Comparison of ENCODE assay signal across 8 cellular contexts in the genomic region with DNA sequence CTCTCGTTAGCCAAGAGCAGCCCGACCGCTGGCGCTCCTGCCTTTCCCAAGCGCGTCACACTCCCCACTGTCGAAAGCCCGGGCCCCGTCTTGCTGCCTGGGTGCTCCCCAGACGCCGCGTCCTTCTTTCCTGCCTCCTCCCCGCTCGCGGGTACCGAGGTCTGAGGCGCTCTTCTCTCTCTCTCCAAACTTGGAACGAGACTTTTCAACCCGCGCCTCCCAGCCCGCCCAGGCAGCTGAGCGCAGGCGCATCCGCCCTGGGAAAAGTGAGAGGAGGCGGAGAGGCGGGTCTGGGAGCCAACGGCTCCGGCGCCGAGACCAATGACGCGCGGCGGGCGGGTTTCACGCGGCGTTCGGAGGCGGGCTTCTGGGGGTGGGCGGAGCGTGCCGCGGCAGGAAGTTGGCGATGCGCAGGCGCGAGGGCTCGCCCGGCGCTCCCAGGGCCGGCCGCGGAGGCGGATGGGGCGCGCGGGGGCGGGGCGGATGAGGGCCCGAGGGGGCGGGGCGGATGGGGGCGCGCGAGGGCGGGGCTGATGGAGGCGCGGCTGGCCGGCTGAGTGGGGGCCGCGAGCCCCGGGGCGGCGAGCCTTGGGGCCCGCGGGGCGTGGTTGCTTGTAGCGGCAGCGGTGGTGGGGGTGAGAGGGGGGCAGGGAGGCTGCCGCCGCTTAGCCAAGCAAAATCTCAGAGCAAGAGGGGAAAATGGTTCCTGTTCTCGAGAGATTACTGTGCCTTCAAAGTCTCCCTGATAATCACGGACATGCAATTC. TPM values are rescaled to one million over a fixed set of nuclear protein-coding genes. Genes with fewer than 3 reads are reported as not detected.
A peak's percentile ranks its signal among the peaks of the same experiment; 100 is the strongest.
DNase-seq lines count a peak whose midpoint lies in the region; ATAC-seq and TF ChIP-seq lines count a peak whose summit lies in the region.

Gene RBBP7 (minus strand): TSS at position 268 of the 766 bp plus-strand sequence. CDS start 309 bp downstream, outside the sequence.

- H3K4me1 ChIP-seq in psoas muscle, result peaks cover 15% of the 10 kb centered on the region
- no peaks in the 10 kb centered on the region for H3K4me1 ChIP-seq in urinary bladder (ENCODE audit: insufficient read depth)

- no peaks in the 10 kb centered on the region for H3K9me3 Mint-ChIP-seq in T-helper 1 cell treated with Interleukin-12 subunit alpha and Interleukin-12 subunit beta and Interleukin-4 antibody, amounts not matched to agents 30 μg/mL and 1 μg/mL, for 36 hours

- DNase-seq in GM13976 (ENCODE audit: low spot score), result peak; percentile 93
- peak; percentile 51 for DNase-seq in NCI-H1694 (lab: John Stamatoyannopoulos, UW)
- peak; percentile 88 for DNase-seq in amniotic stem cell (lab: John Stamatoyannopoulos, UW)
- peak; percentile 94 for DNase-seq in left cardiac atrium
- peak; percentile 95 to 98 for DNase-seq in psoas muscle

- peaks cover 13% of the 10 kb centered on the region for H3K27me3 Mint-ChIP-seq in T-helper 1 cell treated with Interleukin-12 subunit alpha and Interleukin-12 subunit beta and Interleukin-4 antibody, amounts not matched to agents 30 μg/mL and 1 μg/mL, for 36 hours (ENCODE audit: low read depth)

- TF ChIP-seq CTCF in GM13976 (IDR thresholded peaks at IDR 0.05; ENCODE audit: borderline replicate concordance, control extremely low read depth, extremely low read depth, insufficient read depth, missing control alignments) (no peak), psoas muscle (IDR thresholded peaks at IDR 0.05) (no peak)

- H3K36me3 ChIP-seq in psoas muscle (ENCODE audit: insufficient read depth in 1 of 2, low read depth in 1 of 2) (peaks cover 0 to 2% of the 10 kb centered on the region in 2 donors), urinary bladder (ENCODE audit: insufficient read depth) (no peaks in the 10 kb centered on the region)

- H3K27ac Mint-ChIP-seq in T-helper 1 cell treated with Interleukin-12 subunit alpha and Interleukin-12 subunit beta and Interleukin-4 antibody, amounts not matched to agents 30 μg/mL and 1 μg/mL, for 36 hours, result peak within 1 kb of the TSS; percentile 98

- peaks cover 21% of the 10 kb centered on the region for H3K4me1 Mint-ChIP-seq in T-helper 1 cell treated with Interleukin-12 subunit alpha and Interleukin-12 subunit beta and Interleukin-4 antibody, amounts not matched to agents 30 μg/mL and 1 μg/mL, for 36 hours (ENCODE audit: low read depth)

- H3K27ac ChIP-seq in psoas muscle, result peak within 1 kb of the TSS; percentile 94
- peak within 1 kb of the TSS; percentile 95 for H3K27ac ChIP-seq in urinary bladder (ENCODE audit: low read depth)

- in situ Hi-C loops in GM13976 (cut with MboI; ENCODE audit: low sequenced_read_pairs, unreplicated experiment), result no loop called here

- peaks cover 11% of the 10 kb centered on the region for H3K36me3 Mint-ChIP-seq in T-helper 1 cell treated with Interleukin-12 subunit alpha and Interleukin-12 subunit beta and Interleukin-4 antibody, amounts not matched to agents 30 μg/mL and 1 μg/mL, for 36 hours (ENCODE audit: low read depth)

- intact Hi-C loops in left cardiac atrium (cut with DNase I), result no loop called here
- intact Hi-C loops in psoas muscle (cut with DNase I), result loop anchor here in 1 of 2 donors (5.0 kb wide), 1 partner anchor 33 kb away; no protein-coding TSS in a partner anchor

- H3K4me3 Mint-ChIP-seq in T-helper 1 cell treated with Interleukin-12 subunit alpha and Interleukin-12 subunit beta and Interleukin-4 antibody, amounts not matched to agents 30 μg/mL and 1 μg/mL, for 36 hours, result peak within 1 kb of the TSS; percentile 95

- peaks cover 0 to 8% (median 0%) of the 10 kb centered on the region in 3 donors for H3K27me3 ChIP-seq in psoas muscle (ENCODE audit: insufficient read depth in 3 of 3, low read length in 2 of 3)

- no peaks in the 10 kb centered on the region for H3K9me3 ChIP-seq in psoas muscle

- ATAC-seq in HG02852 (IDR thresholded peaks at IDR 0.05; ENCODE audit: unreplicated experiment) (peak; percentile 84), left cardiac atrium (peak; percentile 94 to 95), psoas muscle (peak; percentile 94 to 97 (median 96))

- H3K4me3 ChIP-seq in psoas muscle (peak within 1 kb of the TSS; percentile 79), urinary bladder (ENCODE audit: low read depth, low read length) (peak within 1 kb of the TSS; percentile 83)

- WGBS in psoas muscle, 3 donors, result 0 to 1% (median 1%) methylated on average over 4 to 82 of the region's 84 CpGs
- WGBS in urinary bladder, result under 1% methylated on average over 79 of the region's 84 CpGs

RNA-seq across cellular contexts. Expression of gene RBBP7, which starts in this region (rescaled TPM):
- total RNA-seq in left cardiac atrium, result 10 to 100 TPM; 76.8 to 83.1 TPM
- total RNA-seq in psoas muscle, result 100 to 1,000 TPM in 1 of 4 donors, 10 to 100 TPM in 3; 81.1 to 107 (median 90.5) TPM
- 100 to 1,000 TPM in 2 of 3 donors, 10 to 100 TPM in 1; 85.0 to 139 (median 111) TPM for polyA plus RNA-seq in psoas muscle
- 128 TPM for total RNA-seq in urinary bladder
- 121 TPM for polyA plus RNA-seq in urinary bladder

Comparison
In these comparisons a context has a peak if more than half of its experiments do, and no peak if none do; other contexts are left out.
1. Peak in every context shown above with its lines: DNase-seq, ATAC-seq, H3K4me3 ChIP-seq and H3K27ac ChIP-seq.